Comparison of ENCODE assay signal across 8 cellular contexts in the genomic region with DNA sequence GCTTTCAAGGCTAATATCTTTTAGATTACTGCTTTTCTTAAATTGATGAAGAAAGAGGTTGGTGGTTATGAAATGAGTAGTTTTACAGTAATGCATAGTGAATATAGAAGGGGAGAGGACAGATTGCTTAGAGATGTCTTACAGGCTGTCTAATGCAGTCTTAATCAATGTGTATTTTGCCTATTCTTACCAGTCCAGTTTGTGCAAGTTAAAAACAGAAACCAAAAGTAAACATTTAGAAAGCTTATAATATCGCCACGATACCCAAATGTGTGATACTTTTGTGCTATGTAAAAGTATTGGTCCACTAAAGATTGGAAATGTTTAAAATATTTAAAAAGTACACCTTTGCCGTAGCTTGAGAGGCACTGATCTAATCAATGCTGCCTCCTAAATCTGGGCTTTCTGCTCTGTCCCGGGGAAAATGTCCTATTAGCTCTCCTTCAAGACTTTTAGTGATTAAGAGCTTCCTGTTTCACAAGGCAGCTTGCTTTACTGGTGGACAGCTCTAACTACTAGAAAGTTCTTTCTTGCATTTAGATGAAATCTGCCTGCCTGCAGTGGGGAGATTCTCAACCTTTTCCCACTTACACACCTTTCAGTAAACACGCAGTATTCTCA.
DNase-seq lines count a peak whose midpoint lies in the region; ATAC-seq lines count a peak whose summit lies in the region.

No MANE protein-coding gene starts in this region.

- POLR2A ChIA-PET in T-cell (lab: Charles Lee) = interaction anchor here in 1 of 2 donors (1.0 to 1.5 kb wide), 4 partner anchors 12 to 97 kb away, joined by 3 to 14 read pairs (median 4); no protein-coding TSS in a partner anchor
- POLR2A ChIA-PET in activated CD4-positive, alpha-beta T cell treated with anti-CD3 and anti-CD28 coated beads for 36 hours (lab: Charles Lee) = no interaction called here

- DNase-seq in DMS 273 (lab: John Stamatoyannopoulos, UW; ENCODE audit: unreplicated experiment) = peak; percentile 36
- no peak for DNase-seq in DMS 273 treated with DMSO at 0.1 percent for 48 hours (lab: John Stamatoyannopoulos, UW)
- no peak for DNase-seq in T-cell
- peak; percentile 3 for DNase-seq in germinal center (ENCODE audit: low spot score)
- DNase-seq in stimulated activated effector memory CD8-positive, alpha-beta T cell treated with anti-CD3 and anti-CD28 coated beads, Interleukin-12 subunit alpha, Interleukin-12 subunit beta, amount 100 ng/mL, for 72 hours (ENCODE audit: low spot score in 2 of 2) = no peak
- no peak for DNase-seq in activated CD4-positive, alpha-beta T cell treated with anti-CD3 and anti-CD28 coated beads for 36 hours
- no peak for DNase-seq in SIG-M5 (lab: John Stamatoyannopoulos, UW)

- peaks cover 0 to 4% (median 0%) of the 10 kb centered on the region in 3 donors for H3K9me3 Mint-ChIP-seq in T-cell
- H3K9me3 Mint-ChIP-seq in stimulated activated effector memory CD8-positive, alpha-beta T cell treated with anti-CD3 and anti-CD28 coated beads, Interleukin-12 subunit alpha, Interleukin-12 subunit beta, amount 100 ng/mL, for 72 hours = no peaks in the 10 kb centered on the region
- H3K9me3 Mint-ChIP-seq in activated CD4-positive, alpha-beta T cell treated with anti-CD3 and anti-CD28 coated beads for 36 hours (ENCODE audit: low read depth) = no peaks in the 10 kb centered on the region

- peaks cover 13 to 15% (median 14%) of the 10 kb centered on the region in 3 donors for H3K4me1 Mint-ChIP-seq in T-cell
- peaks cover 4% of the 10 kb centered on the region for H3K4me1 Mint-ChIP-seq in stimulated activated effector memory CD8-positive, alpha-beta T cell treated with anti-CD3 and anti-CD28 coated beads, Interleukin-12 subunit alpha, Interleukin-12 subunit beta, amount 100 ng/mL, for 72 hours
- H3K4me1 Mint-ChIP-seq in activated CD4-positive, alpha-beta T cell treated with anti-CD3 and anti-CD28 coated beads for 36 hours = peaks cover 10% of the 10 kb centered on the region

- H3K36me3 Mint-ChIP-seq in T-cell = peaks cover 34% of the 10 kb centered on the region
- peaks cover 6% of the 10 kb centered on the region for H3K36me3 Mint-ChIP-seq in stimulated activated effector memory CD8-positive, alpha-beta T cell treated with anti-CD3 and anti-CD28 coated beads, Interleukin-12 subunit alpha, Interleukin-12 subunit beta, amount 100 ng/mL, for 72 hours
- peaks cover 32% of the 10 kb centered on the region for H3K36me3 Mint-ChIP-seq in activated CD4-positive, alpha-beta T cell treated with anti-CD3 and anti-CD28 coated beads for 36 hours (ENCODE audit: low read depth)

- peak overlapping the region; percentile 53 to 62 for H3K27ac Mint-ChIP-seq in T-cell
- peak overlapping the region; percentile 87 for H3K27ac Mint-ChIP-seq in stimulated activated effector memory CD8-positive, alpha-beta T cell treated with anti-CD3 and anti-CD28 coated beads, Interleukin-12 subunit alpha, Interleukin-12 subunit beta, amount 100 ng/mL, for 72 hours
- H3K27ac Mint-ChIP-seq in activated CD4-positive, alpha-beta T cell treated with anti-CD3 and anti-CD28 coated beads for 36 hours = no peak overlapping the region

- CTCF ChIA-PET in T-cell (lab: Charles Lee) = interaction anchor here (0.6 to 1.4 kb wide), 9 partner anchors 12 to 844 kb away, joined by 3 to 6 read pairs (median 3); no protein-coding TSS in a partner anchor
- CTCF ChIA-PET in activated CD4-positive, alpha-beta T cell treated with anti-CD3 and anti-CD28 coated beads for 36 hours (lab: Charles Lee) = interaction anchor here (0.7 to 1.4 kb wide), 5 partner anchors 10 to 118 kb away, joined by 3 to 4 read pairs (median 4); a partner anchor contains a TSS

- ATAC-seq in T-cell (replicated peaks in 1 of 4) = no peak
- peak; percentile 52 for ATAC-seq in stimulated activated effector memory CD8-positive, alpha-beta T cell treated with anti-CD3 and anti-CD28 coated beads, Interleukin-12 subunit alpha, Interleukin-12 subunit beta, amount 100 ng/mL, for 72 hours
- ATAC-seq in activated CD4-positive, alpha-beta T cell treated with anti-CD3 and anti-CD28 coated beads for 36 hours = no peak
- no peak for ATAC-seq in HG03139 (IDR thresholded peaks at IDR 0.05; ENCODE audit: unreplicated experiment)

- H3K27me3 Mint-ChIP-seq in T-cell = no peaks in the 10 kb centered on the region
- no peaks in the 10 kb centered on the region for H3K27me3 Mint-ChIP-seq in activated CD4-positive, alpha-beta T cell treated with anti-CD3 and anti-CD28 coated beads for 36 hours

- peak overlapping the region; percentile 62 to 74 (median 64) for H3K4me3 Mint-ChIP-seq in T-cell
- peak overlapping the region; percentile 66 for H3K4me3 Mint-ChIP-seq in stimulated activated effector memory CD8-positive, alpha-beta T cell treated with anti-CD3 and anti-CD28 coated beads, Interleukin-12 subunit alpha, Interleukin-12 subunit beta, amount 100 ng/mL, for 72 hours
- no peak overlapping the region for H3K4me3 Mint-ChIP-seq in activated CD4-positive, alpha-beta T cell treated with anti-CD3 and anti-CD28 coated beads for 36 hours

- intact Hi-C loops in activated CD4-positive, alpha-beta T cell treated with anti-CD3 and anti-CD28 coated beads for 36 hours (cut with DNase I, micrococcal nuclease) = loop anchor here (5.0 to 10.0 kb wide), 3 partner anchors 714 to 787 kb away; a partner anchor contains a TSS

Comparison
In these comparisons a context has a peak if more than half of its experiments do, and no peak if none do; other contexts are left out.
1. DNase-seq: peak in DMS 273 (single experiment) and germinal center (single experiment); none in DMS 273 treated with DMSO at 0.1 percent for 48 hours (single experiment), T-cell (0 of 34), stimulated activated effector memory CD8-positive, alpha-beta T cell treated with anti-CD3 and anti-CD28 coated beads, Interleukin-12 subunit alpha, Interleukin-12 subunit beta, amount 100 ng/mL, for 72 hours (0 of 2), activated CD4-positive, alpha-beta T cell treated with anti-CD3 and anti-CD28 coated beads for 36 hours (single experiment) and SIG-M5 (single experiment).